ENCODE assay signal across 2 cellular contexts in genomic region chr18:76307293-76307690, GRCh38.
TF ChIP-seq lines count a peak whose summit lies in the region.

No MANE protein-coding gene starts in this region.

TF ChIP-seq in IMR-90, 13 proteins besides CTCF, POLR2A, EP300 and RAD21:
- TF ChIP-seq, protein P1, sequence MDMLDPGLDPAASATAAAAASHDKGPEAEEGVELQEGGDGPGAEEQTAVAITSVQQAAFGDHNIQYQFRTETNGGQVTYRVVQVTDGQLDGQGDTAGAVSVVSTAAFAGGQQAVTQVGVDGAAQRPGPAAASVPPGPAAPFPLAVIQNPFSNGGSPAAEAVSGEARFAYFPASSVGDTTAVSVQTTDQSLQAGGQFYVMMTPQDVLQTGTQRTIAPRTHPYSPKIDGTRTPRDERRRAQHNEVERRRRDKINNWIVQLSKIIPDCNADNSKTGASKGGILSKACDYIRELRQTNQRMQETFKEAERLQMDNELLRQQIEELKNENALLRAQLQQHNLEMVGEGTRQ (IDR thresholded peaks at IDR 0.05; ENCODE audit: low read depth, low read length), result no peak
- TF ChIP-seq MAZ (IDR thresholded peaks at IDR 0.05; ENCODE audit: borderline replicate concordance, low read depth, low read length), result no peak
- no peak for TF ChIP-seq NFE2L2 (IDR thresholded peaks at IDR 0.05; ENCODE audit: low read depth, low read length)
- TF ChIP-seq, protein P2, sequence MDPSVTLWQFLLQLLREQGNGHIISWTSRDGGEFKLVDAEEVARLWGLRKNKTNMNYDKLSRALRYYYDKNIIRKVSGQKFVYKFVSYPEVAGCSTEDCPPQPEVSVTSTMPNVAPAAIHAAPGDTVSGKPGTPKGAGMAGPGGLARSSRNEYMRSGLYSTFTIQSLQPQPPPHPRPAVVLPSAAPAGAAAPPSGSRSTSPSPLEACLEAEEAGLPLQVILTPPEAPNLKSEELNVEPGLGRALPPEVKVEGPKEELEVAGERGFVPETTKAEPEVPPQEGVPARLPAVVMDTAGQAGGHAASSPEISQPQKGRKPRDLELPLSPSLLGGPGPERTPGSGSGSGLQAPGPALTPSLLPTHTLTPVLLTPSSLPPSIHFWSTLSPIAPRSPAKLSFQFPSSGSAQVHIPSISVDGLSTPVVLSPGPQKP (IDR thresholded peaks at IDR 0.05; ENCODE audit: borderline replicate concordance, low read depth, low read length), result no peak
- no peak for TF ChIP-seq RCOR1 (IDR thresholded peaks at IDR 0.05; ENCODE audit: insufficient replicate concordance, low read length)
- no peak for TF ChIP-seq SMC3 (IDR thresholded peaks at IDR 0.05; ENCODE audit: low read depth, low read length)
- no peak for TF ChIP-seq MXI1 (IDR thresholded peaks at IDR 0.05; ENCODE audit: borderline replicate concordance, low read depth, low read length)
- no peak for TF ChIP-seq BHLHE40 (IDR thresholded peaks at IDR 0.05; ENCODE audit: low read depth, low read length)
- no peak for TF ChIP-seq MAFK (IDR thresholded peaks at IDR 0.05; ENCODE audit: low read depth, low read length)
- TF ChIP-seq CEBPB (IDR thresholded peaks at IDR 0.05; ENCODE audit: low read depth, low read length), result no peak
- no peak for TF ChIP-seq CHD1 (IDR thresholded peaks at IDR 0.05; ENCODE audit: low read depth, low read length)
- no peak for TF ChIP-seq FOS (IDR thresholded peaks at IDR 0.05; ENCODE audit: low read depth, low read length)
- TF ChIP-seq RFX5 (IDR thresholded peaks at IDR 0.05; ENCODE audit: low read depth, low read length), result no peak

TF ChIP-seq in GM12878, 131 proteins besides CTCF, POLR2A, EP300 and RAD21:
- no peak for TF ChIP-seq SMARCA5 (IDR thresholded peaks at IDR 0.05)
- no peak for TF ChIP-seq HCFC1 (IDR thresholded peaks at IDR 0.05; ENCODE audit: low read length)
